Comparison of ENCODE assay signal across 21 cellular contexts in genomic region chr3:63654246-63654645, GRCh38. TPM values are rescaled to one million over a fixed set of nuclear protein-coding genes. Genes with fewer than 3 reads are reported as not detected.
"Had no signal": no experiment of that assay in that cellular context is flagged by ENCODE, and none has a peak within 500 bp of the region (broad histone marks: within the 10 kb centered on the region; RNA-seq: fewer than 3 reads in every experiment).

No MANE protein-coding gene starts in this region.

- H3K9me3 Mint-ChIP-seq: activated CD8-positive, alpha-beta T cell treated with anti-CD3 and anti-CD28 coated beads for 36 hours; activated T-cell treated with anti-CD3 and anti-CD28 coated beads, Interleukin-2, amount 50 U/mL, for 4 hours had no signal

- DNase-seq: activated CD4-positive, alpha-beta T cell treated with anti-CD3 and anti-CD28 coated beads for 48 hours; activated CD8-positive, alpha-beta T cell treated with anti-CD3 and anti-CD28 coated beads for 36 hours; activated effector memory CD4-positive, alpha-beta T cell treated with anti-CD3 and anti-CD28 coated beads, Interleukin-2, amount 50 U/mL, for 16 hours; activated T-cell treated with anti-CD3 and anti-CD28 coated beads, Interleukin-2, amount 50 U/mL, for 4 hours; erythroblast; hypothalamus; left ventricle myocardium superior; natural killer cell; stimulated activated CD4-positive, alpha-beta T cell treated with anti-CD3 and anti-CD28 coated beads, Interleukin-4, amount 100 ng/mL, for 24 hours; stimulated activated naive CD4-positive, alpha-beta T cell treated with Interleukin-2 at 50 U/mL for 16 hours; T-helper 2 cell; transverse colon had no signal

- H3K4me1 Mint-ChIP-seq: memory B cell, natural killer cell, WTC11 had no signal

- H3K27me3 Mint-ChIP-seq: activated CD8-positive, alpha-beta T cell treated with anti-CD3 and anti-CD28 coated beads for 36 hours; activated naive CD8-positive, alpha-beta T cell; memory B cell had no signal

- H3K27ac Mint-ChIP-seq: activated CD8-positive, alpha-beta T cell treated with anti-CD3 and anti-CD28 coated beads for 36 hours; activated naive CD8-positive, alpha-beta T cell; memory B cell; natural killer cell; WTC11 had no signal

- H3K36me3 Mint-ChIP-seq: activated naive CD8-positive, alpha-beta T cell; memory B cell; natural killer cell; WTC11 had no signal

- ATAC-seq: activated CD8-positive, alpha-beta T cell treated with anti-CD3 and anti-CD28 coated beads for 36 hours; activated T-cell treated with anti-CD3 and anti-CD28 coated beads, Interleukin-2, amount 50 U/mL, for 4 hours; left ventricle myocardium superior; natural killer cell; WTC11 had no signal

- H3K4me3 Mint-ChIP-seq: activated CD8-positive, alpha-beta T cell treated with anti-CD3 and anti-CD28 coated beads for 36 hours; activated naive CD8-positive, alpha-beta T cell; activated T-cell treated with anti-CD3 and anti-CD28 coated beads, Interleukin-2, amount 50 U/mL, for 4 hours; memory B cell; natural killer cell; WTC11 had no signal

RNA-seq across cellular contexts. Expression of gene SNTN, which starts 1.8 kb away (rescaled TPM):
- total RNA-seq: activated CD8-positive, alpha-beta T cell treated with anti-CD3 and anti-CD28 coated beads for 36 hours; activated T-cell treated with anti-CD3 and anti-CD28 coated beads, Interleukin-2, amount 50 U/mL, for 4 hours; dermis microvascular lymphatic vessel endothelial cell; fibroblast of villous mesenchyme; kidney epithelial cell; left ventricle myocardium superior; mucosa of gallbladder; natural killer cell; posterior vena cava; right atrium auricular region; transverse colon; WTC11 had no signal
